Comparison of ENCODE assay signal across 1 cellular context in genomic region chr5:119321569-119322311, GRCh38.
TF ChIP-seq lines count a peak whose summit lies in the region.

No MANE protein-coding gene starts in this region.

TF ChIP-seq in GM23338, 12 proteins besides CTCF, POLR2A, EP300 and RAD21:
- TF ChIP-seq ZNF462 (CRISPR knock-in tag; IDR thresholded peaks at IDR 0.05) (no peak), EZH2 (IDR thresholded peaks at IDR 0.05; ENCODE audit: low read depth, unreplicated experiment) (no peak), ZNF331 (CRISPR knock-in tag; IDR thresholded peaks at IDR 0.05; ENCODE audit: low read depth) (no peak), ZNF114 (CRISPR knock-in tag; IDR thresholded peaks at IDR 0.05) (no peak), ETS1 (IDR thresholded peaks at IDR 0.05) (no peak), CREB1 (CRISPR knock-in tag; IDR thresholded peaks at IDR 0.05; ENCODE audit: low read depth) (no peak), EZH2phosphoT487 (IDR thresholded peaks at IDR 0.05; ENCODE audit: unreplicated experiment) (no peak), NANOG (IDR thresholded peaks at IDR 0.05; ENCODE audit: borderline replicate concordance) (no peak), REST (IDR thresholded peaks at IDR 0.05; ENCODE audit: unreplicated experiment) (no peak), POLR2AphosphoS5 (IDR thresholded peaks at IDR 0.05; ENCODE audit: low read depth) (no peak), JUNB (IDR thresholded peaks at IDR 0.05; ENCODE audit: unreplicated experiment) (no peak), STAT1 (IDR thresholded peaks at IDR 0.05; ENCODE audit: unreplicated experiment) (no peak)
